Comparison of ENCODE assay signal across 8 cellular contexts in the genomic region with DNA sequence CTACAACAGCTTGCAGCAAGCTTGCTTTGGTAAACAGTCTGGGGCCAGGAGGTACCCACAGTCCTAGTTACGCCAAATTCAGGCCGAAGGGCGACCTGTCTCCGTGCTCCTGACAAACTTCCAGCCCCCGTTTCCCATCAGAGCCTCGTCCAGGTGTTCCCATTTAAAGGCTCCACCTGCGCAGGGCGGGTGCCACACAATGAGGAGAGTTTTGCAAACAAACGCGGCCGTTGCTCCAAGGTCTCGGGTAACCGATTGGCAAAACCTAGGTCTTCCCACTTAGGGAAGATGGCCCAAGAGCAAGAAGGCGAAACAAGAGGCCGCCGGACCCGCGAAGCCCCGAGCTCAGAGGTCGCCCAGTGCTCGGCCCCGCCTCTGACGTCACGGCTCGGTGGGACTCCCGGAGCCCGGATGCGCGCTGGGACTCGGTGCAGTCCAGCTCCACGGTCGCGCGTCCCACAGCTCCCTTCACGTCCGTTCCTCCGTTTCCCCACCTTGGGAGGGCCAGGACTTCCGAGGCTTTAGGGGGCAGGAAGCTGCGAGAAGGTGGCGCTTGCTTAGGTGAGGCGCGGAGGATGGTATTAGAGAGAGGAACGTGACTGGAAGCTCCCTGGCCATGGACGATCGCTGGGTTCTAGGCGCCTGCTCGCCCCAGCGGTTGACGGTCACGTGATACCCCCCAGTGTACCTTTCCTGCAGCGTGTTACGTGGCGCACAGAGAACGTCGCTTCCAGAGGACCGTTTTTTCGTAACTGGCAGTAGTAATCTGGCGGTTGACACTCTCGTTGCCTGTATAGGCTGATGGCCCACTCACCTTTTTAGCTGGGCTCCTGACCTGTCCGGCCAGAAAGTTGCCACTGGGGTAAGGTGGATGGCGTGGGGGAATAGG. TPM values are rescaled to one million over a fixed set of nuclear protein-coding genes. Genes with fewer than 3 reads are reported as not detected.
DNase-seq lines count a peak whose midpoint lies in the region; ATAC-seq, FAIRE-seq and TF ChIP-seq lines count a peak whose summit lies in the region.

No MANE protein-coding gene starts in this region.

- H3K9ac ChIP-seq in HepG2 (ENCODE audit: insufficient read depth, low read depth, low read length): peak overlapping the region; percentile 84

- H3K9me3 ChIP-seq in breast epithelium (no peaks in the 10 kb centered on the region), HepG2 (ENCODE audit: low read length) (no peaks in the 10 kb centered on the region)

- no peaks in the 10 kb centered on the region for H3K79me2 ChIP-seq in HepG2 (ENCODE audit: insufficient read depth, low read length)

- H2AFZ ChIP-seq in HepG2 (ENCODE audit: low read length): no peak overlapping the region

- H3K4me2 ChIP-seq in HepG2 (ENCODE audit: low read depth, low read length): peak overlapping the region; percentile 77

- WGBS in HepG2 (ENCODE audit: low lambda C conversion rate): 56% methylated on average over 39 of the region's 61 CpGs

- intact Hi-C loops in breast epithelium (cut with DNase I; ENCODE audit: low total_unique reads) (no loop called here), HepG2 (cut with micrococcal nuclease; ENCODE audit: unreplicated experiment) (loop anchor here (5.0 kb wide), 1 partner anchor 34 kb away; no protein-coding TSS in a partner anchor)

- TF ChIP-seq EP300 in HepG2 (IDR thresholded peaks at IDR 0.05; ENCODE audit: low read depth in 2 of 2, low read length in 2 of 2) (no peak), HepG2 (CRISPR knock-in tag; IDR thresholded peaks at IDR 0.05; ENCODE audit: borderline replicate concordance) (peak; percentile 68; the same call in 1 of the 2 replicates)

- TSS peak; percentile 92 for BruUV-seq in HepG2 (replicated peaks; lab: Mats Ljungman, UMichigan)

- TF ChIP-seq CTCF in VCaP (conservative IDR thresholded peaks at IDR 0.05) (no peak), breast epithelium (IDR thresholded peaks at IDR 0.05) (no peak), HepG2 (CRISPR knock-in tag; IDR thresholded peaks at IDR 0.05) (0 out of 2 replicates have a peak, but pooled peaks have one; percentile 16)

- peak overlapping the region; percentile 27 to 72 (median 51) for H3K4me3 ChIP-seq in breast epithelium
- peak overlapping the region; percentile 57 to 72 (median 65) for H3K4me3 ChIP-seq in HepG2 (replicated peaks in 1 of 3; ENCODE audit: insufficient read depth in 1 of 3, low read depth in 2 of 3, low read length in 3 of 3)

- POLR2A ChIA-PET in HepG2 (lab: Yijun Ruan, JAX): interaction anchor here (0.6 to 4.6 kb wide), 21 partner anchors 12 to 307 kb away, joined by 3 to 59 read pairs (median 5); a partner anchor contains a TSS

- peak; percentile 61 for DNase-seq in NCI-H748 (lab: John Stamatoyannopoulos, UW; ENCODE audit: unreplicated experiment)
- no peak for DNase-seq in NCI-H748 treated with DMSO at 0.1 percent for 48 hours (lab: John Stamatoyannopoulos, UW)
- peak; percentile 54 to 81 for DNase-seq in breast epithelium (ENCODE audit: low spot score in 2 of 2)
- DNase-seq in HepG2 (ENCODE audit: low spot score): peak; percentile 79
- peak; percentile 51 to 66 (median 61) for DNase-seq in stimulated activated CD4-positive, alpha-beta T cell treated with anti-CD3 and anti-CD28 coated beads, TNF-alpha, amount 100 ng/mL, for 48 hours (ENCODE audit: low read depth in 3 of 3)
- no peak for DNase-seq in midbrain (lab: John Stamatoyannopoulos, UW)

- TF ChIP-seq RAD21 in HepG2 (CRISPR knock-in tag; IDR thresholded peaks at IDR 0.05): no peak

- H3K4me1 ChIP-seq in breast epithelium (no peaks in the 10 kb centered on the region), HepG2 (ENCODE audit: insufficient read depth, low read length) (peaks cover 34% of the 10 kb centered on the region)

- CTCF ChIA-PET in HepG2 (lab: Yijun Ruan, JAX; ENCODE audit: low intra/inter-chr PET ratio, low total read pairs): no interaction called here

- H3K27ac ChIP-seq in VCaP (peak overlapping the region; percentile 75), breast epithelium (peak overlapping the region; percentile 74 to 77), HepG2 (ENCODE audit: extremely low read length, insufficient read depth, low read length) (peak overlapping the region; percentile 93)

- peak; percentile 48 for FAIRE-seq in HepG2 (lab: Jason Lieb, UNC)

- no peaks in the 10 kb centered on the region for H3K27me3 ChIP-seq in breast epithelium
- H3K27me3 ChIP-seq in HepG2 (ENCODE audit: control insufficient read depth in 1 of 2, insufficient read depth in 2 of 2, low read length in 2 of 2): no peaks in the 10 kb centered on the region

- H3K36me3 ChIP-seq in breast epithelium (no peaks in the 10 kb centered on the region), HepG2 (replicated peaks in 1 of 2; ENCODE audit: control insufficient read depth in 1 of 2, insufficient read depth in 2 of 2, low read length in 2 of 2) (no peaks in the 10 kb centered on the region)

- peak; percentile 93 for ATAC-seq in HG03439 (IDR thresholded peaks at IDR 0.05; ENCODE audit: unreplicated experiment)
- peak; percentile 89 for ATAC-seq in HepG2

- H4K20me1 ChIP-seq in HepG2 (ENCODE audit: insufficient read depth, low read length): no peaks in the 10 kb centered on the region

- no peak for TF ChIP-seq POLR2A in breast epithelium (IDR thresholded peaks at IDR 0.05)
- peak; percentile 85 to 93 for TF ChIP-seq POLR2A in HepG2 (IDR thresholded peaks at IDR 0.05; ENCODE audit: insufficient read depth in 1 of 2, low read depth in 2 of 2, low read length in 2 of 2)

- in situ Hi-C loops in HepG2 (cut with HindIII; ENCODE audit: extremely low pct_ligation_motif_present, low pct_unique_long_range_greater_than_20kb): no loop called here

TF ChIP-seq in HepG2, 621 proteins besides CTCF, POLR2A, EP300 and RAD21 (continues in another document):
- TF ChIP-seq, protein P1, sequence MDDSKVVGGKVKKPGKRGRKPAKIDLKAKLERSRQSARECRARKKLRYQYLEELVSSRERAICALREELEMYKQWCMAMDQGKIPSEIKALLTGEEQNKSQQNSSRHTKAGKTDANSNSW (CRISPR knock-in tag; IDR thresholded peaks at IDR 0.05; ENCODE audit: borderline replicate concordance): no peak
- TF ChIP-seq, protein P2, sequence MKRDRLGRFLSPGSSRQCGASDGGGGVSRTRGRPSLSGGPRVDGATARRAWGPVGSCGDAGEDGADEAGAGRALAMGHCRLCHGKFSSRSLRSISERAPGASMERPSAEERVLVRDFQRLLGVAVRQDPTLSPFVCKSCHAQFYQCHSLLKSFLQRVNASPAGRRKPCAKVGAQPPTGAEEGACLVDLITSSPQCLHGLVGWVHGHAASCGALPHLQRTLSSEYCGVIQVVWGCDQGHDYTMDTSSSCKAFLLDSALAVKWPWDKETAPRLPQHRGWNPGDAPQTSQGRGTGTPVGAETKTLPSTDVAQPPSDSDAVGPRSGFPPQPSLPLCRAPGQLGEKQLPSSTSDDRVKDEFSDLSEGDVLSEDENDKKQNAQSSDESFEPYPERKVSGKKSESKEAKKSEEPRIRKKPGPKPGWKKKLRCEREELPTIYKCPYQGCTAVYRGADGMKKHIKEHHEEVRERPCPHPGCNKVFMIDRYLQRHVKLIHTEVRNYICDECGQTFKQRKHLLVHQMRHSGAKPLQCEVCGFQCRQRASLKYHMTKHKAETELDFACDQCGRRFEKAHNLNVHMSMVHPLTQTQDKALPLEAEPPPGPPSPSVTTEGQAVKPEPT (CRISPR knock-in tag; IDR thresholded peaks at IDR 0.05; ENCODE audit: low read depth): no peak
- TF ChIP-seq RFXANK (CRISPR knock-in tag; IDR thresholded peaks at IDR 0.05) (no peak), NR2F6 (IDR thresholded peaks at IDR 0.05) (no peak), NR2F6 (CRISPR knock-in tag; IDR thresholded peaks at IDR 0.05) (0 out of 2 replicates have a peak, but pooled peaks have one; percentile 8), PHF5A (CRISPR knock-in tag; IDR thresholded peaks at IDR 0.05; ENCODE audit: low read depth, unreplicated experiment) (peak; percentile 38), YEATS4 (CRISPR knock-in tag; IDR thresholded peaks at IDR 0.05; ENCODE audit: borderline replicate concordance) (peak; percentile 90; the same call in 1 of the 2 replicates)

RNA-seq across cellular contexts. Expression of a gene that starts 41.8 kb away (rescaled TPM):
- 10 to 100 TPM; 37.8 to 80.9 (median 60.0) TPM for total RNA-seq in breast epithelium
- 22.1 and 23.6 TPM in 2 replicates for total RNA-seq in HepG2 (2016; rRNA removed; fragmentation: Illumina TruSeq; extraction: Trizol)
- total RNA-seq in HepG2 (2016; cell fraction: cytosol; rRNA removed; fragmentation: Illumina TruSeq; extraction: Trizol; ENCODE audit: low read depth): 20.8 and 22.8 TPM in 2 replicates
- 21.8 and 24.7 TPM in 2 replicates for total RNA-seq in HepG2 (2016; cell fraction: insoluble cytoplasmic fraction; rRNA removed; fragmentation: Illumina TruSeq; extraction: Trizol)
- 10.3 and 11.0 TPM in 2 replicates for total RNA-seq in HepG2 (2016; cell fraction: membrane; rRNA removed; fragmentation: Illumina TruSeq; extraction: Trizol)
- 57.2 and 66.1 TPM in 2 replicates for total RNA-seq in HepG2 (2016; cell fraction: nucleus; rRNA removed; fragmentation: Illumina TruSeq; extraction: Trizol)
- 17.0 and 19.4 TPM in 2 replicates for polyA plus RNA-seq in HepG2 (2011; rRNA removed)
- 11.7 and 13.8 TPM in 2 replicates for polyA plus RNA-seq in HepG2 (2011; cell fraction: cytosol; rRNA removed)
- 48.5 and 52.1 TPM in 2 replicates for polyA plus RNA-seq in HepG2 (2011; cell fraction: nucleus; rRNA removed)
- polyA plus RNA-seq in HepG2 (2012): 16.3 and 20.3 TPM in 2 replicates
- polyA plus RNA-seq in HepG2 (2016; cell fraction: cytosol; fragmentation: Illumina TruSeq; extraction: Trizol; ENCODE audit: low read depth): 1.3 and 2.9 TPM in 2 replicates
- polyA plus RNA-seq in HepG2 (2016; cell fraction: insoluble cytoplasmic fraction; fragmentation: Illumina TruSeq; extraction: Trizol; ENCODE audit: low read depth): 17.0 and 17.2 TPM in 2 replicates
- polyA plus RNA-seq in HepG2 (2016; cell fraction: membrane; fragmentation: Illumina TruSeq; extraction: Trizol; ENCODE audit: low read depth): 2.1 and 3.2 TPM in 2 replicates
- 19.2 and 19.7 TPM in 2 replicates for polyA plus RNA-seq in HepG2 (2016; cell fraction: nucleus; fragmentation: Illumina TruSeq; extraction: Trizol; ENCODE audit: insufficient read depth, low read depth)
- 41.5 and 98.3 TPM in 2 replicates for polyA minus RNA-seq in HepG2 (2011; rRNA and poly(A)+ RNA removed; ENCODE audit: low replicate concordance)
- 23.4 and 23.7 TPM in 2 replicates for polyA minus RNA-seq in HepG2 (2011; cell fraction: cytosol; rRNA and poly(A)+ RNA removed)
- 263 and 268 TPM in 2 replicates for polyA minus RNA-seq in HepG2 (2011; cell fraction: nucleus; rRNA and poly(A)+ RNA removed)

Comparison
In these comparisons a context has a peak if more than half of its experiments do, and no peak if none do; other contexts are left out.
1. DNase-seq: peak in NCI-H748 (single experiment), breast epithelium (2 of 2), HepG2 (single experiment) and stimulated activated CD4-positive, alpha-beta T cell treated with anti-CD3 and anti-CD28 coated beads, TNF-alpha, amount 100 ng/mL, for 48 hours (3 of 3); none in NCI-H748 treated with DMSO at 0.1 percent for 48 hours (single experiment) and midbrain (single experiment).
2. Peak in every context shown above with its lines, with median percentiles within 50 percentile points of each other: H3K27ac ChIP-seq.